In genomic region chr1:6127587-6128163, GRCh38 we compare ENCODE assay signal across 8 cellular contexts. TPM values are rescaled to one million over a fixed set of nuclear protein-coding genes. Genes with fewer than 3 reads are reported as not detected.
DNase-seq lines count a peak whose midpoint lies in the region; ATAC-seq and TF ChIP-seq lines count a peak whose summit lies in the region.

No MANE protein-coding gene starts in this region.

- H3K4me1 ChIP-seq in HEK293 (ENCODE audit: control insufficient read depth, insufficient read depth, low read length) (no peaks in the 10 kb centered on the region), right cardiac atrium (ENCODE audit: control insufficient read depth, insufficient read depth, low read length) (no peaks in the 10 kb centered on the region), smooth muscle cell (ENCODE audit: low read depth) (no peaks in the 10 kb centered on the region)

- ATAC-seq in right cardiac atrium (peak; percentile 86 to 94), GM19467 (IDR thresholded peaks at IDR 0.05; ENCODE audit: unreplicated experiment) (no peak)

- intact Hi-C loops in right cardiac atrium (cut with DNase I) = no loop called here

- H3K27ac ChIP-seq in HEK293 (ENCODE audit: extremely low read depth, low read depth, low read length) (no peak overlapping the region), right cardiac atrium (ENCODE audit: low read length) (no peak overlapping the region), smooth muscle cell (ENCODE audit: low read depth) (no peak overlapping the region)

- no peaks in the 10 kb centered on the region for H4K20me1 ChIP-seq in smooth muscle cell (ENCODE audit: low read depth)

- H3K36me3 ChIP-seq in HEK293 (ENCODE audit: control insufficient read depth in 2 of 2, insufficient read depth in 1 of 2, low read length in 2 of 2) = no peaks in the 10 kb centered on the region
- H3K36me3 ChIP-seq in smooth muscle cell (ENCODE audit: low read depth) = no peaks in the 10 kb centered on the region

- POLR2A ChIA-PET in HEK293 (lab: Yijun Ruan, JAX) = interaction anchor here (0.6 kb wide), 3 partner anchors 200 to 1947 kb away, joined by 3 to 4 read pairs (median 3); no protein-coding TSS in a partner anchor

- H3K4me3 ChIP-seq in HEK293 (ENCODE audit: low read depth, low read length) = no peak overlapping the region
- no peak overlapping the region for H3K4me3 ChIP-seq in right cardiac atrium (ENCODE audit: low read length)
- no peak overlapping the region for H3K4me3 ChIP-seq in smooth muscle cell

- no peak overlapping the region for H2AFZ ChIP-seq in smooth muscle cell (ENCODE audit: low read depth)

- no peak overlapping the region for H3K9ac ChIP-seq in smooth muscle cell (ENCODE audit: low read depth)

- CTCF ChIA-PET in HEK293 (lab: Yijun Ruan, JAX) = interaction anchor here (0.6 to 1.1 kb wide), 3 partner anchors 19 to 139 kb away, joined by 3 read pairs; no protein-coding TSS in a partner anchor

- no peaks in the 10 kb centered on the region for H3F3A ChIP-seq in smooth muscle cell (ENCODE audit: low read depth)

- peak; percentile 39 for DNase-seq in SK-N-DZ (ENCODE audit: low spot score)
- peak; percentile 73 for DNase-seq in activated naive CD4-positive, alpha-beta T cell treated with anti-CD3 and anti-CD28 coated beads, Interleukin-2, amount 50 U/mL, for 16 hours
- DNase-seq in right cardiac atrium = peak; percentile 83 to 92 (median 92)
- peak; percentile 10 for DNase-seq in smooth muscle cell (lab: John Stamatoyannopoulos, UW; ENCODE audit: unreplicated experiment)
- DNase-seq in SHP77 (lab: John Stamatoyannopoulos, UW) = no peak
- DNase-seq in Kasumi-1 (lab: John Stamatoyannopoulos, UW) = no peak

- TF ChIP-seq CTCF in HEK293 (tag by site-specific recombination; IDR thresholded peaks at IDR 0.05) = no peak
- TF ChIP-seq CTCF in smooth muscle cell (IDR thresholded peaks at IDR 0.05; ENCODE audit: borderline replicate concordance, insufficient read depth, poor library complexity, severe bottlenecking) = no peak

- WGBS in right cardiac atrium = 13% methylated on average over 40 of the region's 41 CpGs
- WGBS in smooth muscle cell (ENCODE audit: low lambda C conversion rate) = 42% methylated on average over 14 of the region's 41 CpGs

- peak overlapping the region; percentile 67 for H3K4me2 ChIP-seq in smooth muscle cell

- H3K27me3 ChIP-seq in right cardiac atrium (ENCODE audit: control insufficient read depth, insufficient read depth) (no peaks in the 10 kb centered on the region), smooth muscle cell (ENCODE audit: low read depth) (no peaks in the 10 kb centered on the region)

- H3K9me3 ChIP-seq in HEK293 (ENCODE audit: control insufficient read depth, insufficient read depth, low read depth, low read length) = no peaks in the 10 kb centered on the region
- no peaks in the 10 kb centered on the region for H3K9me3 ChIP-seq in right cardiac atrium (ENCODE audit: control insufficient read depth, low read length)
- H3K9me3 ChIP-seq in smooth muscle cell (replicated peaks; ENCODE audit: low read depth) = no peaks in the 10 kb centered on the region

- no peaks in the 10 kb centered on the region for H3K79me2 ChIP-seq in smooth muscle cell (ENCODE audit: low read depth)

TF ChIP-seq in HEK293, 187 proteins besides CTCF, POLR2A, EP300 and RAD21 (continues in another document):
- peak; percentile 88 for TF ChIP-seq ZNF600 (tag by site-specific recombination; IDR thresholded peaks at IDR 0.05)
- TF ChIP-seq ZBTB8A (tag by site-specific recombination; IDR thresholded peaks at IDR 0.05) = peak; percentile 55; the same call in 1 of the 2 replicates
- TF ChIP-seq ZNF416 (tag by site-specific recombination; IDR thresholded peaks at IDR 0.05) = no peak
- 0 out of 2 replicates have a peak, but pooled peaks have one; percentile 34 for TF ChIP-seq PATZ1 (tag by site-specific recombination; IDR thresholded peaks at IDR 0.05)
- no peak for TF ChIP-seq ZNF157 (tag by site-specific recombination; IDR thresholded peaks at IDR 0.05)
- no peak for TF ChIP-seq ZNF114 (tag by site-specific recombination; IDR thresholded peaks at IDR 0.05)
- no peak for TF ChIP-seq ZNF335 (tag by site-specific recombination; conservative IDR thresholded peaks at IDR 0.05)
- 0 out of 2 replicates have a peak, but pooled peaks have one; percentile 15 for TF ChIP-seq ZIC2 (tag by site-specific recombination; IDR thresholded peaks at IDR 0.05)
- no peak for TF ChIP-seq GLI4 (tag by site-specific recombination; IDR thresholded peaks at IDR 0.05)
- TF ChIP-seq SP2 (tag by site-specific recombination; IDR thresholded peaks at IDR 0.05) = peak; percentile 65
- TF ChIP-seq ZBTB6 (tag by site-specific recombination; IDR thresholded peaks at IDR 0.05) = no peak
- peak; percentile 93 for TF ChIP-seq KLF1 (tag by site-specific recombination; IDR thresholded peaks at IDR 0.05)
- peak; percentile 73 for TF ChIP-seq KLF9 (tag by site-specific recombination; IDR thresholded peaks at IDR 0.05; ENCODE audit: low read depth)
- TF ChIP-seq GLI2 (tag by site-specific recombination; IDR thresholded peaks at IDR 0.05; ENCODE audit: borderline replicate concordance, low read depth) = no peak
- TF ChIP-seq KLF17 (tag by site-specific recombination; IDR thresholded peaks at IDR 0.05) = peak; percentile 61; the same call in 1 of the 2 replicates

RNA-seq across cellular contexts. Expression of gene CHD5, which starts 52.4 kb away (rescaled TPM):
- polyA plus RNA-seq in SK-N-DZ (2014; cell fraction: cytosol; rRNA removed) = 0.24 and 0.29 TPM in 2 replicates
- polyA plus RNA-seq in SK-N-DZ (2014; cell fraction: nucleus; rRNA removed) = 0.22 and 0.38 TPM in 2 replicates
- total RNA-seq in right cardiac atrium (under 1 TPM; 0.23 to 0.53 (median 0.35) TPM), smooth muscle cell (0.40 TPM in 2 replicates)
- polyA plus RNA-seq in right cardiac atrium (0.29 TPM), smooth muscle cell (not detected in 2 replicates)

Comparison
In these comparisons a context has a peak if more than half of its experiments do, and no peak if none do; other contexts are left out.
1. DNase-seq: peak in SK-N-DZ (single experiment), activated naive CD4-positive, alpha-beta T cell treated with anti-CD3 and anti-CD28 coated beads, Interleukin-2, amount 50 U/mL, for 16 hours (single experiment), right cardiac atrium (3 of 3) and smooth muscle cell (single experiment); none in SHP77 (0 of 2) and Kasumi-1 (0 of 2).